In genomic region chr7:40134428-40135423, GRCh38 we compare ENCODE assay signal across 8 cellular contexts. TPM values are rescaled to one million over a fixed set of nuclear protein-coding genes. Genes with fewer than 3 reads are reported as not detected.
DNase-seq lines count a peak whose midpoint lies in the region; ATAC-seq and TF ChIP-seq lines count a peak whose summit lies in the region.

Gene MPLKIP, minus strand, starts transcription at chr7:40134622. Its CDS starts 55 bp downstream, at chr7:40134567.
Gene SUGCT, plus strand, starts transcription at chr7:40135005.

- peak; percentile 91 for ATAC-seq in HG02642 (IDR thresholded peaks at IDR 0.05; ENCODE audit: poor library complexity, unreplicated experiment)

- H3K4me1 ChIP-seq in cardiac muscle cell (ENCODE audit: low read depth) (peaks cover 11% of the 10 kb centered on the region), parathyroid adenoma (peaks cover 11% of the 10 kb centered on the region), tibial nerve (peaks cover 0 to 41% (median 19%) of the 10 kb centered on the region in 4 donors)

- DNase-seq in NCI-H1092 treated with DMSO at 0.1 percent for 48 hours (lab: John Stamatoyannopoulos, UW): peak; percentile 94
- peak; percentile 83 for DNase-seq in SKM-1 treated with dmso at 0.1 percent for 144 hours (lab: John Stamatoyannopoulos, UW; ENCODE audit: unreplicated experiment)
- DNase-seq in activated naive CD8-positive, alpha-beta T cell treated with anti-CD3 and anti-CD28 coated beads, Interleukin-2, amount 50 U/mL, for 16 hours (ENCODE audit: low read depth, low spot score): peak; percentile 62
- peak; percentile 89 to 92 for DNase-seq in cardiac muscle cell (ENCODE audit: low read depth in 1 of 2, low spot score in 1 of 2)
- DNase-seq in tibial nerve (ENCODE audit: low spot score in 2 of 2): peak; percentile 75 to 85

- H2AFZ ChIP-seq in parathyroid adenoma: peak within 1 kb of the TSS; percentile 97

- H3K9me3 ChIP-seq in cardiac muscle cell (ENCODE audit: low read depth) (no peaks in the 10 kb centered on the region), parathyroid adenoma (ENCODE audit: control insufficient read depth, low read length) (no peaks in the 10 kb centered on the region), tibial nerve (no peaks in the 10 kb centered on the region)

- peaks cover 13% of the 10 kb centered on the region for H3K79me2 ChIP-seq in parathyroid adenoma

- peak within 1 kb of the TSS; percentile 94 for H3K9ac ChIP-seq in parathyroid adenoma

- H3K4me3 ChIP-seq in cardiac muscle cell (peak within 1 kb of the TSS; percentile 97), parathyroid adenoma (ENCODE audit: low read depth, low read length) (peak within 1 kb of the TSS; percentile 92), tibial nerve (peak within 1 kb of the TSS; percentile 80 to 93 (median 88))

- H3K27me3 ChIP-seq in cardiac muscle cell (no peaks in the 10 kb centered on the region), parathyroid adenoma (ENCODE audit: control insufficient read depth, insufficient read depth, low read length) (no peaks in the 10 kb centered on the region), tibial nerve (no peaks in the 10 kb centered on the region)

- WGBS in tibial nerve, 2 donors: 1% methylated on average over 58 to 68 of the region's 90 CpGs

- TF ChIP-seq CTCF in GM12873 (IDR thresholded peaks at IDR 0.05; ENCODE audit: insufficient read depth, low read depth, low read length, missing control alignments) (peak; percentile 97), cardiac muscle cell (IDR thresholded peaks at IDR 0.05; ENCODE audit: low read depth, low read length) (peak; percentile 96), parathyroid adenoma (IDR thresholded peaks at IDR 0.05) (peak; percentile 99), tibial nerve (IDR thresholded peaks at IDR 0.05) (peak; percentile 96 to 100 (median 99))

- peak within 1 kb of the TSS; percentile 78 for H3K4me2 ChIP-seq in parathyroid adenoma (ENCODE audit: low read length)

- H3K27ac ChIP-seq in cardiac muscle cell: peak within 1 kb of the TSS; percentile 97
- H3K27ac ChIP-seq in parathyroid adenoma: peak within 1 kb of the TSS; percentile 94
- peak within 1 kb of the TSS; percentile 79 to 91 (median 87) for H3K27ac ChIP-seq in tibial nerve

- TF ChIP-seq POLR2A in tibial nerve (IDR thresholded peaks at IDR 0.05): no peak

- peak; percentile 19 to 93 for TF ChIP-seq EP300 in tibial nerve (IDR thresholded peaks at IDR 0.05)

- H3K36me3 ChIP-seq in cardiac muscle cell: no peaks in the 10 kb centered on the region
- H3K36me3 ChIP-seq in parathyroid adenoma (ENCODE audit: control insufficient read depth, insufficient read depth, low read length): no peaks in the 10 kb centered on the region
- peaks cover 0 to 3% (median 0%) of the 10 kb centered on the region in 3 donors for H3K36me3 ChIP-seq in tibial nerve

RNA-seq across cellular contexts. Expression of gene MPLKIP, which starts in this region (rescaled TPM):
- total RNA-seq in cardiac muscle cell: 79.9 and 84.7 TPM in 2 replicates
- 79.5 and 88.4 TPM in 2 replicates for polyA plus RNA-seq in cardiac muscle cell
- 10 to 100 TPM; 29.9 to 70.8 (median 55.0) TPM for total RNA-seq in tibial nerve

RNA-seq across cellular contexts. Expression of gene SUGCT, which starts in this region (rescaled TPM):
- total RNA-seq in cardiac muscle cell: 13.5 and 21.4 TPM in 2 replicates
- polyA plus RNA-seq in cardiac muscle cell: 57.8 and 101 TPM in 2 replicates
- 10 to 100 TPM in 1 of 4 donors, 1 to 10 TPM in 3; 2.7 to 20.8 (median 6.2) TPM for total RNA-seq in tibial nerve

Comparison
In these comparisons a context has a peak if more than half of its experiments do, and no peak if none do; other contexts are left out.
1. Peak in every context shown above with its lines: DNase-seq, ATAC-seq, H3K4me3 ChIP-seq and H3K27ac ChIP-seq.